8 cellular contexts compared by ENCODE assay signal in the genomic region with DNA sequence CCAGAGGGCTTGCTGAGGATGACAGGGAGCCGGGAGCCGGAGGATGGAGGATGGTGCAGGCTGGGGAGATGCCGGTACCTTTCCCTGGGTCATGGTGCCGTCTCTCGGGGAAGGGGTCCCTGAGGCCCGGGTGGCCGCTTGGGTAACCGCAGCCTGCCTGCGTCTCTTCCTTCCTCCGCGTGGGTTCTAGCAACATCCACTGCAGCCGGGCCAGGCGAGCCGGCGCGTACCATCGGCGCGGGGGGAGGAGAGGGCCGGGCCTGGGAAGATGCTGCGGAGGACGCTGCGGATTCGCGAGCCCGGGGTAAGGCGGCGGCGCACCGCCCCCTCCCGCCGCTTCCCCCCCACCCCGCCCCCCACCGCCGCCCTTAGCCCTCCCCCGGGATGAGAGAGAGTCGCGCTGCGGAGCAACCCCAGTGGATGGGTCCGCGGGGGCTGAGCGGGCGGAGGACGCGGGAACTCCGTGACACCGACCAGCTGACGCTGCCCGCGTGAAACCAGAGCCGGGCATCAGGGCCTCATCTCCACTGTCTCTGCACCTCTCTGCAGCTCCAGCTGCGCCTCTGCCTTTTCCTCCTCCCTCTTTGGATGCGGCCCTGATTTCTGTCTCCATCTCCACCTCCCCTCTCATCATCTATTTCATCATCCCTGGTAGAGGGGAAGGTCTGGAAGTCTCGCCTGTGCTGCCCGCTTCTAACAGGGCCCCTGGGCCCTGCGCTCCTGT. TPM values are rescaled to one million over a fixed set of nuclear protein-coding genes. Genes with fewer than 3 reads are reported as not detected.
DNase-seq lines count a peak whose midpoint lies in the region; ATAC-seq and TF ChIP-seq lines count a peak whose summit lies in the region.

A gene (minus strand): TSS at position 201 of the 724 bp plus-strand sequence. CDS start 108 bp downstream, at position 93.

- H3K4me3 ChIP-seq in AG09309 (ENCODE audit: control insufficient read depth, low read depth, low read length) (peak within 1 kb of the TSS; percentile 43), endodermal cell (ENCODE audit: low read length) (no peak within 1 kb of the TSS)

- H3K4me1 Mint-ChIP-seq in activated CD8-positive, alpha-beta memory T cell treated with anti-CD3 and anti-CD28 coated beads, Interleukin-2, amount 10 ng/mL, durations not matched to agents 7 days and 5 days, result peaks cover 10% of the 10 kb centered on the region
- peaks cover 19% of the 10 kb centered on the region for H3K4me1 Mint-ChIP-seq in endodermal cell
- H3K4me1 Mint-ChIP-seq in naive thymus-derived CD8-positive, alpha-beta T cell, result peaks cover 6 to 16% (median 10%) of the 10 kb centered on the region in 4 donors

- H3K27me3 ChIP-seq in endodermal cell (ENCODE audit: control insufficient read depth, insufficient read depth, low read length, poor library complexity, severe bottlenecking), result peaks cover 35% of the 10 kb centered on the region

- H3K36me3 Mint-ChIP-seq in activated CD8-positive, alpha-beta memory T cell treated with anti-CD3 and anti-CD28 coated beads, Interleukin-2, amount 10 ng/mL, durations not matched to agents 7 days and 5 days, result no peaks in the 10 kb centered on the region
- H3K36me3 Mint-ChIP-seq in endodermal cell (ENCODE audit: low read depth), result no peaks in the 10 kb centered on the region
- no peaks in the 10 kb centered on the region for H3K36me3 Mint-ChIP-seq in naive thymus-derived CD8-positive, alpha-beta T cell

- H3K9me3 Mint-ChIP-seq in activated CD8-positive, alpha-beta memory T cell treated with anti-CD3 and anti-CD28 coated beads, Interleukin-2, amount 10 ng/mL, durations not matched to agents 7 days and 5 days (ENCODE audit: low read depth), result no peaks in the 10 kb centered on the region
- H3K9me3 Mint-ChIP-seq in endodermal cell, result no peaks in the 10 kb centered on the region
- no peaks in the 10 kb centered on the region for H3K9me3 Mint-ChIP-seq in naive thymus-derived CD8-positive, alpha-beta T cell

- DNase-seq in AG09309 (ENCODE audit: low read depth) (peak; percentile 40), NCI-H128 (lab: John Stamatoyannopoulos, UW; ENCODE audit: unreplicated experiment) (peak; percentile 76), endodermal cell (peak; percentile 79), stromal cell of bone marrow (ENCODE audit: low read depth) (peak; percentile 29), GF-D8 (lab: John Stamatoyannopoulos, UW) (no peak)
- peak; percentile 62 for DNase-seq in activated CD8-positive, alpha-beta memory T cell treated with anti-CD3 and anti-CD28 coated beads, Interleukin-2, amount 10 ng/mL, durations not matched to agents 7 days and 5 days
- peak in 9 of 10 donors; percentile 8 to 53 (median 24) for DNase-seq in naive thymus-derived CD8-positive, alpha-beta T cell

- H3K9ac ChIP-seq in endodermal cell (ENCODE audit: extremely low read depth, low read length, poor library complexity, severe bottlenecking), result no peak within 1 kb of the TSS

- WGBS in endodermal cell (ENCODE audit: insufficient coverage in 1 of 2, insufficient read length in 1 of 2), 2 experiments, result 32 to 33% methylated on average over 11 to 41 of the region's 56 CpGs

- CTCF ChIA-PET in activated CD8-positive, alpha-beta memory T cell treated with anti-CD3 and anti-CD28 coated beads, Interleukin-2, amount 10 ng/mL, durations not matched to agents 7 days and 5 days (lab: Charles Lee), result interaction anchor here (1.5 kb wide), 2 partner anchors 10 to 35 kb away, joined by 4 read pairs; no protein-coding TSS in a partner anchor

- TF ChIP-seq CTCF in AG09309 (IDR thresholded peaks at IDR 0.05; ENCODE audit: control insufficient read depth, insufficient read depth, low read depth, low read length, missing control alignments) (no peak), endodermal cell (conservative IDR thresholded peaks at IDR 0.05) (no peak)

- peak; percentile 77 for ATAC-seq in activated CD8-positive, alpha-beta memory T cell treated with anti-CD3 and anti-CD28 coated beads, Interleukin-2, amount 10 ng/mL, durations not matched to agents 7 days and 5 days
- ATAC-seq in naive thymus-derived CD8-positive, alpha-beta T cell, result peak; percentile 83 to 90
- ATAC-seq in GM19035 (IDR thresholded peaks at IDR 0.05; ENCODE audit: unreplicated experiment), result no peak

- H3K27ac ChIP-seq in endodermal cell (ENCODE audit: low read depth, low read length), result peak within 1 kb of the TSS; percentile 68

- POLR2A ChIA-PET in naive thymus-derived CD8-positive, alpha-beta T cell (lab: Charles Lee), result no interaction called here

- peaks cover 30% of the 10 kb centered on the region for H3K27me3 Mint-ChIP-seq in activated CD8-positive, alpha-beta memory T cell treated with anti-CD3 and anti-CD28 coated beads, Interleukin-2, amount 10 ng/mL, durations not matched to agents 7 days and 5 days
- peaks cover 54% of the 10 kb centered on the region for H3K27me3 Mint-ChIP-seq in endodermal cell (ENCODE audit: insufficient read depth)
- peaks cover 3 to 22% (median 4%) of the 10 kb centered on the region in 5 donors for H3K27me3 Mint-ChIP-seq in naive thymus-derived CD8-positive, alpha-beta T cell

- H3K4me1 ChIP-seq in endodermal cell (ENCODE audit: control insufficient read depth, insufficient read depth, low read length), result peaks cover 7% of the 10 kb centered on the region

- H3K27ac Mint-ChIP-seq in activated CD8-positive, alpha-beta memory T cell treated with anti-CD3 and anti-CD28 coated beads, Interleukin-2, amount 10 ng/mL, durations not matched to agents 7 days and 5 days, result no peak within 1 kb of the TSS
- H3K27ac Mint-ChIP-seq in endodermal cell, result no peak within 1 kb of the TSS
- H3K27ac Mint-ChIP-seq in naive thymus-derived CD8-positive, alpha-beta T cell, result peak within 1 kb of the TSS in 7 of 10 donors; percentile 4 to 94 (median 65)

- no peaks in the 10 kb centered on the region for H3K9me3 ChIP-seq in endodermal cell (ENCODE audit: control insufficient read depth, low read length)

- no peaks in the 10 kb centered on the region for H3K36me3 ChIP-seq in endodermal cell (ENCODE audit: control insufficient read depth, insufficient read depth, low read length)

- H3K4me3 Mint-ChIP-seq in activated CD8-positive, alpha-beta memory T cell treated with anti-CD3 and anti-CD28 coated beads, Interleukin-2, amount 10 ng/mL, durations not matched to agents 7 days and 5 days, result peak within 1 kb of the TSS; percentile 56
- peak within 1 kb of the TSS; percentile 22 for H3K4me3 Mint-ChIP-seq in endodermal cell
- peak within 1 kb of the TSS; percentile 74 to 88 (median 82) for H3K4me3 Mint-ChIP-seq in naive thymus-derived CD8-positive, alpha-beta T cell

RNA-seq across cellular contexts. Expression of the gene that starts here (rescaled TPM):
- total RNA-seq in activated CD8-positive, alpha-beta memory T cell treated with anti-CD3 and anti-CD28 coated beads, Interleukin-2, amount 10 ng/mL, durations not matched to agents 7 days and 5 days, result under 1 TPM; 0.05 to 0.06 TPM
- total RNA-seq in endodermal cell, result not detected
- polyA plus RNA-seq in endodermal cell (2013, experiment 1 of 2), result 4.4 TPM
- 3.2 TPM for polyA plus RNA-seq in endodermal cell (2013, experiment 2 of 2)
- not detected for total RNA-seq in naive thymus-derived CD8-positive, alpha-beta T cell
- under 1 TPM in 1 of 3 donors, not detected in 2; 0.39 TPM for polyA plus RNA-seq in naive thymus-derived CD8-positive, alpha-beta T cell

Comparison
In these comparisons a context has a peak if more than half of its experiments do, and no peak if none do; other contexts are left out.
1. Peak in DNase-seq and ATAC-seq in activated CD8-positive, alpha-beta memory T cell treated with anti-CD3 and anti-CD28 coated beads, Interleukin-2, amount 10 ng/mL, durations not matched to agents 7 days and 5 days; RNA of the gene not detected or under 1 TPM.
2. Peak in DNase-seq and ATAC-seq in naive thymus-derived CD8-positive, alpha-beta T cell; RNA of the gene not detected or under 1 TPM.
3. H3K27ac Mint-ChIP-seq: peak in naive thymus-derived CD8-positive, alpha-beta T cell (7 of 10); none in activated CD8-positive, alpha-beta memory T cell treated with anti-CD3 and anti-CD28 coated beads, Interleukin-2, amount 10 ng/mL, durations not matched to agents 7 days and 5 days (single experiment) and endodermal cell (single experiment).
4. H3K4me3 Mint-ChIP-seq: peak in every context shown above with its lines; median percentile 82 in naive thymus-derived CD8-positive, alpha-beta T cell; 56 in activated CD8-positive, alpha-beta memory T cell treated with anti-CD3 and anti-CD28 coated beads, Interleukin-2, amount 10 ng/mL, durations not matched to agents 7 days and 5 days; 22 in endodermal cell.